Comparison of ENCODE assay signal across 1 cellular context in the genomic region with DNA sequence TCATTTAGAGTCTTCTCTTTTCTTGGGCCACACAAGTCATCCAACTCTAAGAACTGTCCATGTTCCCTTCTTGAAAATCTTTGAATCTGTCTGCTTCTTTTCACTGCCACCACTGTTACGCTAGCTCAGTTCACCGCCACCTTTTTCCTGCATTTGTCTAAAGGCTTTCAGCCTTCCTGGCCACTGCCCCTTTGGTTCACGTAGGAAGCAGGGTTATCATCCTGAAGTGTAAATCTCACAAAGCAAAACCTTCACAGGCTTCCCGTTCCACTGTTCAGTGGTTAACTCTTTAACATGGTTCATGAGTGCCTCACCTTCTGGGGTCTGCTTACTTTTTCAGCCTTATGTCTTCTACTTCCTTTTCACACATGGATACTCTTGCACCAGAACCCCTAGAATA.
TF ChIP-seq lines count a peak whose summit lies in the region.

No MANE protein-coding gene starts in this region.

TF ChIP-seq in GM23338, 12 proteins besides CTCF, POLR2A, EP300 and RAD21:
- TF ChIP-seq ZNF462 (CRISPR knock-in tag; IDR thresholded peaks at IDR 0.05) (no peak), EZH2 (IDR thresholded peaks at IDR 0.05; ENCODE audit: low read depth, unreplicated experiment) (no peak), CREB1 (CRISPR knock-in tag; IDR thresholded peaks at IDR 0.05; ENCODE audit: low read depth) (no peak), REST (IDR thresholded peaks at IDR 0.05; ENCODE audit: unreplicated experiment) (no peak), POLR2AphosphoS5 (IDR thresholded peaks at IDR 0.05; ENCODE audit: low read depth) (no peak), NANOG (IDR thresholded peaks at IDR 0.05; ENCODE audit: borderline replicate concordance) (no peak), STAT1 (IDR thresholded peaks at IDR 0.05; ENCODE audit: unreplicated experiment) (no peak), EZH2phosphoT487 (IDR thresholded peaks at IDR 0.05; ENCODE audit: unreplicated experiment) (no peak), ZNF331 (CRISPR knock-in tag; IDR thresholded peaks at IDR 0.05; ENCODE audit: low read depth) (no peak), ZNF114 (CRISPR knock-in tag; IDR thresholded peaks at IDR 0.05) (no peak), JUNB (IDR thresholded peaks at IDR 0.05; ENCODE audit: unreplicated experiment) (no peak)
- TF ChIP-seq, protein P1, sequence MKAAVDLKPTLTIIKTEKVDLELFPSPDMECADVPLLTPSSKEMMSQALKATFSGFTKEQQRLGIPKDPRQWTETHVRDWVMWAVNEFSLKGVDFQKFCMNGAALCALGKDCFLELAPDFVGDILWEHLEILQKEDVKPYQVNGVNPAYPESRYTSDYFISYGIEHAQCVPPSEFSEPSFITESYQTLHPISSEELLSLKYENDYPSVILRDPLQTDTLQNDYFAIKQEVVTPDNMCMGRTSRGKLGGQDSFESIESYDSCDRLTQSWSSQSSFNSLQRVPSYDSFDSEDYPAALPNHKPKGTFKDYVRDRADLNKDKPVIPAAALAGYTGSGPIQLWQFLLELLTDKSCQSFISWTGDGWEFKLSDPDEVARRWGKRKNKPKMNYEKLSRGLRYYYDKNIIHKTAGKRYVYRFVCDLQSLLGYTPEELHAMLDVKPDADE (IDR thresholded peaks at IDR 0.05) = no peak
TF ChIP-seq in GM23338: peak in this region for 0.
